ENCODE assay signal across 8 cellular contexts in the genomic region with DNA sequence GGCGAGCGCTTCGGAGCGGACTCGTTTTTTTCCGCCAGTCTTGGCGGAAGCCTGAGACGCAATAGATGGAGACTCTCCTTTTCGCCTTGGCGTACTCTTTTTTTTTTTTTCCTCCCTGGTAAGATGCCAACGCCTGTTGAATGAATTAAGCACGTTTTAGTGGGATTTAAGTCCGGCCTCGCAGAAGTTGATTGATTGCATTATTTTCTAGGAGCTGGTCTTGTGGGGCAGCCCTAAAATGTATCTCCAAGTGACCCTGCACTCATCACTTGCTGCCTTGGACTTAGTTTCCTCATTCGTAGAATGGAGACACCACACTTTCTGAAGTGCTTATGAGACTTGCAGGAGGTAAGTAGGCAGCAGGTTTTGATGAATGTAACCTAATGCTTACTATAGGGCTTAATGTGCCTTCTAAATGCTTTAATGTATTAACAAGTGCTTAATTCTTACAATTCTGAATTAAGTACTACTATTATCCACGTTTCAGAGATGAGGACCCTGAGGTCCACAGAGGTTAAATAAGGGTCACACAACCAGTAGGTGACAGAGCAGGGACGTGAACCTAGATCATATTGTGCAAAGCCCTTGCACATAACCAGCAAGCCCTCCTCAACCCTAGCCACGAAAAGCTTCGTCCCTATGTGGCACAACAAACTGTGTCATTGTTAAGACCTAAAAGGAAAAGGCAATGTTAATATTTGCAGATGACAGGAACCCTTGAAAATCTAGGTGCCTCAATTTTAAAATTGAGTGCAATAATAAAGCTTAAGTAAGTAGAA. TPM values are rescaled to one million over a fixed set of nuclear protein-coding genes. Genes with fewer than 3 reads are reported as not detected.
DNase-seq lines count a peak whose midpoint lies in the region; ATAC-seq, FAIRE-seq and TF ChIP-seq lines count a peak whose summit lies in the region.

No MANE protein-coding gene starts in this region.

- TF ChIP-seq CTCF in GM12864 (IDR thresholded peaks at IDR 0.05; ENCODE audit: low read depth, low read length, missing control alignments), result no peak
- TF ChIP-seq CTCF in GM12878 (IDR thresholded peaks at IDR 0.05 in 2 of 3, conservative IDR thresholded peaks at IDR 0.05 in 1 of 3; ENCODE audit: control insufficient read depth in 2 of 3, extremely low read depth in 1 of 3, insufficient read depth in 1 of 3, low read depth in 3 of 3, low read length in 3 of 3), result no peak
- no peak for TF ChIP-seq CTCF in lower lobe of right lung (IDR thresholded peaks at IDR 0.05)

- H3K36me3 ChIP-seq in GM12878 (ENCODE audit: control insufficient read depth in 2 of 2, insufficient read depth in 2 of 2, low read length in 1 of 2) (no peaks in the 10 kb centered on the region), lower lobe of right lung (no peaks in the 10 kb centered on the region), urinary bladder (ENCODE audit: insufficient read depth) (no peaks in the 10 kb centered on the region)

- SMC1A ChIA-PET in GM12878 (lab: Charles Lee; ENCODE audit: uncharacterized antibody, unreplicated experiment), result interaction anchor here (0.7 to 1.3 kb wide), 5 partner anchors 12 to 52 kb away, joined by 3 to 4 read pairs (median 3); a partner anchor contains a TSS

- RAD21 ChIA-PET in GM12878 (lab: Charles Lee; ENCODE audit: unreplicated experiment), result interaction anchor here (1.2 to 1.6 kb wide), 2 partner anchors 33 to 52 kb away, joined by 3 to 4 read pairs; a partner anchor contains a TSS

- H3K27ac ChIP-seq in GM12878 (ENCODE audit: control insufficient read depth, insufficient read depth) (peak overlapping the region; percentile 96), lower lobe of right lung (peak overlapping the region; percentile 97), urinary bladder (ENCODE audit: low read depth) (no peak overlapping the region)

- peak overlapping the region; percentile 98; the same call in 1 of the 2 replicates for H3K9ac ChIP-seq in GM12878 (ENCODE audit: control insufficient read depth, insufficient read depth, low read length)

- TF ChIP-seq POLR2A in GM12878 (IDR thresholded peaks at IDR 0.05; ENCODE audit: low read depth, low read length), result no peak

- H3K4me1 ChIP-seq in GM12878 (ENCODE audit: control insufficient read depth, insufficient read depth, low read length), result peaks cover 8% of the 10 kb centered on the region
- peaks cover 46% of the 10 kb centered on the region for H3K4me1 ChIP-seq in lower lobe of right lung
- H3K4me1 ChIP-seq in urinary bladder (ENCODE audit: insufficient read depth), result peaks cover 1% of the 10 kb centered on the region

- CTCF ChIA-PET in GM12878 (lab: Yijun Ruan, JAX), result interaction anchor here (0.6 to 1.4 kb wide), 2 partner anchors 25 to 52 kb away, joined by 3 to 4 read pairs; no protein-coding TSS in a partner anchor

- peaks cover 48% of the 10 kb centered on the region for H3K79me2 ChIP-seq in GM12878 (ENCODE audit: control insufficient read depth, insufficient read depth, low read length)

- peaks cover 4% of the 10 kb centered on the region; the same call in 1 of the 2 replicates for H4K20me1 ChIP-seq in GM12878 (ENCODE audit: control insufficient read depth, insufficient read depth)

- H3K4me3 ChIP-seq in GM12864 (ENCODE audit: low read depth, low read length), result peak overlapping the region; percentile 76
- H3K4me3 ChIP-seq in GM12878, result peak overlapping the region; percentile 83
- peak overlapping the region; percentile 90 for H3K4me3 ChIP-seq in lower lobe of right lung
- H3K4me3 ChIP-seq in urinary bladder (ENCODE audit: low read depth, low read length), result peak overlapping the region; percentile 92

- ATAC-seq in GM21576 (IDR thresholded peaks at IDR 0.05; ENCODE audit: unreplicated experiment) (peak; percentile 35), GM12878 (peak; percentile 14), lower lobe of right lung (no peak)

- BruUV-seq in GM12878 (replicated peaks; lab: Mats Ljungman, UMichigan), result TSS peak; percentile 71

- H3K9me3 ChIP-seq in GM12878 (replicated peaks; ENCODE audit: control insufficient read depth, insufficient read depth, low read length) (no peaks in the 10 kb centered on the region), lower lobe of right lung (no peaks in the 10 kb centered on the region)

- POLR2A ChIA-PET in GM12878 (lab: Charles Lee), result interaction anchor here (0.7 to 1.5 kb wide), 4 partner anchors 11 to 425 kb away, joined by 3 to 4 read pairs (median 4); no protein-coding TSS in a partner anchor

- peak; percentile 31 for FAIRE-seq in GM12878 (lab: Jason Lieb, UNC)

- in situ Hi-C loops in GM12878 (cut with MboI), result loop anchor here (25.0 kb wide), 1 partner anchor 1644 kb away; a partner anchor contains a TSS

- intact Hi-C loops in GM12878 (cut with micrococcal nuclease; ENCODE audit: unreplicated experiment), result loop anchor here (5.0 kb wide), 1 partner anchor 1654 kb away; no protein-coding TSS in a partner anchor
- intact Hi-C loops in lower lobe of right lung (cut with DNase I), result no loop called here

- TF ChIP-seq EP300 in GM12878 (IDR thresholded peaks at IDR 0.05; ENCODE audit: borderline replicate concordance in 1 of 2, control insufficient read depth in 1 of 2, low read depth in 2 of 2, low read length in 2 of 2), result no peak

- DNase-seq in GM12864 (ENCODE audit: low read depth), result peak; percentile 16
- peak; percentile 73 for DNase-seq in KG1 (lab: John Stamatoyannopoulos, UW)
- DNase-seq in GM12878 (ENCODE audit: low read depth, low spot score), result no peak
- DNase-seq in lower lobe of right lung, result no peak
- no peak for DNase-seq in AG20443 (ENCODE audit: low spot score)
- no peak for DNase-seq in NOMO-1 treated with dmso at 0.1 percent for 144 hours (lab: John Stamatoyannopoulos, UW; ENCODE audit: unreplicated experiment)

- H2AFZ ChIP-seq in GM12878 (ENCODE audit: control insufficient read depth, low read depth, low read length), result peak overlapping the region; percentile 97

- TF ChIP-seq RAD21 in GM12878 (IDR thresholded peaks at IDR 0.05; ENCODE audit: insufficient read depth, low read depth, low read length), result no peak

- H3K4me2 ChIP-seq in GM12878 (ENCODE audit: control insufficient read depth, insufficient read depth), result peak overlapping the region; percentile 46

- H3K27me3 ChIP-seq in GM12878 (replicated peaks in 1 of 2; ENCODE audit: control insufficient read depth in 2 of 2, insufficient read depth in 2 of 2, low read length in 1 of 2) (no peaks in the 10 kb centered on the region), lower lobe of right lung (ENCODE audit: low read depth) (no peaks in the 10 kb centered on the region)

- 12% methylated on average over 16 of the region's 19 CpGs for WGBS in GM12878 (ENCODE audit: insufficient coverage, insufficient replicate concordance, low lambda C conversion rate, missing lambda C conversion rate)
- WGBS in urinary bladder, result 15% methylated on average over 19 of the region's 19 CpGs

TF ChIP-seq in GM12878, 131 proteins besides CTCF, POLR2A, EP300 and RAD21 (continues in another document):
- TF ChIP-seq MEF2B (IDR thresholded peaks at IDR 0.05; ENCODE audit: partially characterized antibody, poor library complexity, severe bottlenecking) (no peak), EED (IDR thresholded peaks at IDR 0.05; ENCODE audit: low read depth) (no peak)

RNA-seq across cellular contexts. Expression of a gene that starts 0.5 kb away (rescaled TPM):
- 503 and 516 TPM in 2 replicates for total RNA-seq in GM12878 (2013; cell fraction: nucleolus; rRNA removed)
- total RNA-seq in GM12878 (2014; rRNA removed) (92.4 and 113 TPM in 2 replicates), GM12878 (2014; rRNA removed; fragmentation: Illumina TruSeq; extraction: Trizol) (93.8 and 101 TPM in 2 replicates), GM12878 (2021) (88.4 and 91.2 TPM in 2 replicates), lower lobe of right lung (108 TPM), urinary bladder (177 TPM)
- polyA plus RNA-seq in GM12878 (2011; ENCODE audit: low read depth), result 42.3 TPM
- polyA plus RNA-seq in GM12878 (2011; rRNA removed) (197 and 333 TPM in 2 replicates), GM12878 (2014; fragmentation: Illumina TruSeq; extraction: Trizol) (105 and 138 TPM in 2 replicates), GM12878 (2014; fragmentation: Nextera tagmentation; extraction: Ambion mirVana) (10 to 100 TPM; 47.1 to 70.3 TPM), GM12878 (2014; rRNA removed) (110 and 129 TPM in 2 replicates), GM12878 (2016; fragmentation: Nextera tagmentation; extraction: Ambion mirVana) (100 to 1,000 TPM; 103 to 110 TPM), urinary bladder (67.3 TPM)
- polyA plus RNA-seq in GM12878 (2011; cell fraction: cytosol; rRNA removed), result 51.1 and 88.4 TPM in 2 replicates
- polyA plus RNA-seq in GM12878 (2011; cell fraction: nucleus; rRNA removed), result 510 and 559 TPM in 2 replicates
- 84.4 and 90.3 TPM in 2 replicates for polyA plus RNA-seq in GM12878 (2012)
- polyA minus RNA-seq in GM12878 (2011; rRNA and poly(A)+ RNA removed), result 22.2 and 28.0 TPM in 2 replicates
- 13.8 and 15.4 TPM in 2 replicates for polyA minus RNA-seq in GM12878 (2011; cell fraction: cytosol; rRNA and poly(A)+ RNA removed)
- polyA minus RNA-seq in GM12878 (2011; cell fraction: nucleus; rRNA and poly(A)+ RNA removed), result 67.7 and 72.2 TPM in 2 replicates

RNA-seq across cellular contexts. Expression of a gene that starts 33.0 kb away (rescaled TPM):
- total RNA-seq in GM12878 (2013; cell fraction: nucleolus; rRNA removed), result 0.12 and 0.13 TPM in 2 replicates
- total RNA-seq in GM12878 (2014; rRNA removed) (0.22 and 0.40 TPM in 2 replicates), GM12878 (2014; rRNA removed; fragmentation: Illumina TruSeq; extraction: Trizol) (0.18 and 0.27 TPM in 2 replicates), GM12878 (2021) (0.40 and 0.44 TPM in 2 replicates), lower lobe of right lung (47.0 TPM), urinary bladder (31.8 TPM)
- polyA plus RNA-seq in GM12878 (2011; ENCODE audit: low read depth), result 0.72 TPM
- polyA plus RNA-seq in GM12878 (2011; rRNA removed) (1.3 and 1.5 TPM in 2 replicates), GM12878 (2014; fragmentation: Illumina TruSeq; extraction: Trizol) (0.38 and 0.43 TPM in 2 replicates), GM12878 (2014; fragmentation: Nextera tagmentation; extraction: Ambion mirVana) (under 1 TPM; 0.18 TPM), GM12878 (2014; rRNA removed) (0.31 and 0.33 TPM in 2 replicates), GM12878 (2016; fragmentation: Nextera tagmentation; extraction: Ambion mirVana) (under 1 TPM in 1 of 2 experiments, not detected in 1; 0.12 TPM), urinary bladder (19.2 TPM)
- polyA plus RNA-seq in GM12878 (2011; cell fraction: cytosol; rRNA removed), result 1.2 and 1.3 TPM in 2 replicates
- 1.2 and 2.0 TPM in 2 replicates for polyA plus RNA-seq in GM12878 (2011; cell fraction: nucleus; rRNA removed)
- polyA plus RNA-seq in GM12878 (2012), result 0.90 and 1.1 TPM in 2 replicates
- 1.8 and 1.9 TPM in 2 replicates for polyA minus RNA-seq in GM12878 (2011; rRNA and poly(A)+ RNA removed)
- polyA minus RNA-seq in GM12878 (2011; cell fraction: cytosol; rRNA and poly(A)+ RNA removed), result 0.80 and 1.4 TPM in 2 replicates
- 0.97 and 2.4 TPM in 2 replicates for polyA minus RNA-seq in GM12878 (2011; cell fraction: nucleus; rRNA and poly(A)+ RNA removed)

Comparison
In these comparisons a context has a peak if more than half of its experiments do, and no peak if none do; other contexts are left out.
1. DNase-seq: peak in GM12864 (single experiment) and KG1 (single experiment); none in GM12878 (single experiment), lower lobe of right lung (single experiment), AG20443 (single experiment) and NOMO-1 treated with dmso at 0.1 percent for 144 hours (single experiment).
2. ATAC-seq: peak in GM21576 (single experiment) and GM12878 (single experiment); none in lower lobe of right lung (0 of 2).
3. RNA of a gene that starts 33.0 kb away (total RNA-seq): 47.0 TPM in lower lobe of right lung (single experiment) and 31.8 TPM in urinary bladder (single experiment); 0.12 to 0.44 TPM in GM12878; every median in the first group is over 10 times any median in the second.
4. Peak in every context shown above with its lines, with median percentiles within 50 percentile points of each other: H3K4me3 ChIP-seq.